ENCODE assay signal across 13 cellular contexts in genomic region chr1:231937013-231937754, GRCh38.
DNase-seq lines count a peak whose midpoint lies in the region; ATAC-seq, FAIRE-seq and TF ChIP-seq lines count a peak whose summit lies in the region.
"Had no signal": no experiment of that assay in that cellular context is flagged by ENCODE, and none has a peak within 500 bp of the region (broad histone marks: within the 10 kb centered on the region; RNA-seq: fewer than 3 reads in every experiment).

No MANE protein-coding gene starts in this region.

- peak; percentile 56 for DNase-seq in DMS153 treated with DMSO at 0.1 percent for 48 hours (lab: John Stamatoyannopoulos, UW; ENCODE audit: unreplicated experiment)
- DNase-seq in NCI-H510A treated with DMSO at 0.1 percent for 48 hours (lab: John Stamatoyannopoulos, UW) = peak; percentile 38
- peak; percentile 11 to 62 for DNase-seq in erythroblast (lab: John Stamatoyannopoulos, UW)
- peak; percentile 12 for DNase-seq in nephron progenitor cell
- no peak for DNase-seq in DMS114 treated with DMSO at 0.1 percent for 48 hours (lab: John Stamatoyannopoulos, UW; ENCODE audit: unreplicated experiment)
- DNase-seq in H54 (ENCODE audit: insufficient read length, low spot score) = no peak
- no peak for DNase-seq in kidney
- DNase-seq: activated T-cell treated with anti-CD3 and anti-CD28 coated beads, Interleukin-2, amount 50 U/mL, for 48 hours; CD8-positive, alpha-beta memory T cell; NCI-H187 treated with DMSO at 0.1 percent for 48 hours had no signal

- H3K9me3 Mint-ChIP-seq in nephron progenitor cell = peaks cover 8% of the 10 kb centered on the region
- H3K9me3 Mint-ChIP-seq: type B pancreatic cell had no signal

- H3K27ac Mint-ChIP-seq in nephron progenitor cell = no peak overlapping the region
- H3K27ac Mint-ChIP-seq: type B pancreatic cell had no signal

- peaks cover 39% of the 10 kb centered on the region for H3K4me1 Mint-ChIP-seq in nephron progenitor cell
- H3K4me1 Mint-ChIP-seq: CD8-positive, alpha-beta memory T cell had no signal

- H3K4me3 Mint-ChIP-seq in nephron progenitor cell = no peak overlapping the region
- H3K4me3 Mint-ChIP-seq: CD8-positive, alpha-beta memory T cell; type B pancreatic cell had no signal

- no peak overlapping the region for H3K4me3 ChIP-seq in kidney (ENCODE audit: low read length in 2 of 2)
- H3K4me3 ChIP-seq: GM12878 had no signal

- no peak overlapping the region for H3K27ac ChIP-seq in kidney (ENCODE audit: low read depth in 2 of 2, low read length in 2 of 2)

- no peaks in the 10 kb centered on the region for H3K9me3 ChIP-seq in kidney (ENCODE audit: control insufficient read depth in 1 of 2, low read length in 2 of 2)

- no peaks in the 10 kb centered on the region for H3K36me3 Mint-ChIP-seq in nephron progenitor cell (ENCODE audit: low read depth)
- H3K36me3 Mint-ChIP-seq: type B pancreatic cell had no signal

- intact Hi-C loops in kidney (cut with DNase I) = no loop called here

- FAIRE-seq in H54 (lab: Jason Lieb, UNC) (no peak), kidney (lab: Jason Lieb, UNC) (no peak)
- FAIRE-seq: GM12878 had no signal

- no peaks in the 10 kb centered on the region for H3K36me3 ChIP-seq in kidney (ENCODE audit: control insufficient read depth in 1 of 2, insufficient read depth in 2 of 2, low read length in 2 of 2)

- TF ChIP-seq CTCF in nephron progenitor cell (IDR thresholded peaks at IDR 0.05) = no peak
- TF ChIP-seq CTCF in kidney (IDR thresholded peaks at IDR 0.05; ENCODE audit: borderline replicate concordance, extremely low read depth, insufficient read depth) = no peak

- H3K27me3 Mint-ChIP-seq in nephron progenitor cell (ENCODE audit: low read depth, poor library complexity) = peaks cover 2% of the 10 kb centered on the region

- TF ChIP-seq POLR2A in erythroblast (IDR thresholded peaks at IDR 0.05; ENCODE audit: low read length) = no peak
- no peak for TF ChIP-seq POLR2A in H54 (IDR thresholded peaks at IDR 0.05; ENCODE audit: low read depth, low read length)

- no peaks in the 10 kb centered on the region for H3K4me1 ChIP-seq in kidney (ENCODE audit: control insufficient read depth in 1 of 2, insufficient read depth in 1 of 2, low read depth in 1 of 2, low read length in 2 of 2)

- no peak overlapping the region for H3K9ac ChIP-seq in kidney (ENCODE audit: low read length in 2 of 2)

- ATAC-seq in HG03571 (IDR thresholded peaks at IDR 0.05; ENCODE audit: unreplicated experiment) = no peak
- ATAC-seq: GM12878 had no signal

Comparison
In these comparisons a context has a peak if more than half of its experiments do, and no peak if none do; other contexts are left out.
1. DNase-seq: peak in DMS153 treated with DMSO at 0.1 percent for 48 hours (single experiment), NCI-H510A treated with DMSO at 0.1 percent for 48 hours (single experiment), erythroblast (2 of 2) and nephron progenitor cell (single experiment); none in DMS114 treated with DMSO at 0.1 percent for 48 hours (single experiment), H54 (single experiment) and kidney (single experiment).